15 cellular contexts compared by ENCODE assay signal in genomic region chr2:221758076-221758475, GRCh38.
"Had no signal": no experiment of that assay in that cellular context is flagged by ENCODE, and none has a peak within 500 bp of the region (broad histone marks: within the 10 kb centered on the region; RNA-seq: fewer than 3 reads in every experiment).

No MANE protein-coding gene starts in this region.

- DNase-seq: activated CD4-positive, CD25-positive, alpha-beta regulatory T cell; activated naive CD4-positive, alpha-beta T cell treated with anti-CD3 and anti-CD28 coated beads, Interleukin-2, amount 50 U/mL, for 16 hours; activated T-cell treated with anti-CD3 and anti-CD28 coated beads, Interleukin-2, amount 50 U/mL, for 1 hour; adrenal gland; caudate nucleus; colonic mucosa; effector CD4-positive, alpha-beta T cell; foreskin melanocyte; head of caudate nucleus; left cardiac atrium; lower lobe of right lung; stimulated activated CD4-positive, alpha-beta T cell treated with anti-CD3 and anti-CD28 coated beads, Interleukin-4, amount 100 ng/mL, for 4 hours; thyroid gland had no signal

- H3K9me3 ChIP-seq: adrenal gland, colonic mucosa, lower lobe of right lung, thyroid gland had no signal

- H3K4me1 ChIP-seq: adrenal gland, colonic mucosa, lower lobe of right lung, parathyroid adenoma, thyroid gland had no signal

- H3K27me3 ChIP-seq: adrenal gland, colonic mucosa, thyroid gland had no signal

- H3K36me3 ChIP-seq: adrenal gland, colonic mucosa, lower lobe of right lung, thyroid gland had no signal

- H3K79me2 ChIP-seq: parathyroid adenoma had no signal

- H3K4me3 ChIP-seq: adrenal gland, colonic mucosa, lower lobe of right lung, skin epidermis, thyroid gland had no signal

- ATAC-seq: left cardiac atrium, lower lobe of right lung had no signal

- H3K27ac ChIP-seq: adrenal gland, colonic mucosa, lower lobe of right lung, parathyroid adenoma, skin epidermis, thyroid gland had no signal

- H2AFZ ChIP-seq: parathyroid adenoma had no signal
